In genomic region chr21:37237346-37237745, GRCh38 we compare ENCODE assay signal across 23 cellular contexts. TPM values are rescaled to one million over a fixed set of nuclear protein-coding genes. Genes with fewer than 3 reads are reported as not detected.
DNase-seq lines count a peak whose midpoint lies in the region; ATAC-seq and TF ChIP-seq lines count a peak whose summit lies in the region.
"Had no signal": no experiment of that assay in that cellular context is flagged by ENCODE, and none has a peak within 500 bp of the region (broad histone marks: within the 10 kb centered on the region; RNA-seq: fewer than 3 reads in every experiment).

No MANE protein-coding gene starts in this region.

- no peak overlapping the region for H3K4me3 Mint-ChIP-seq in activated naive CD4-positive, alpha-beta T cell treated with anti-CD3 and anti-CD28 coated beads, Interleukin-2, amount 10 ng/mL, durations not matched to agents 7 days and 5 days
- H3K4me3 Mint-ChIP-seq in T-cell (no peak overlapping the region), neural crest cell (no peak overlapping the region)
- H3K4me3 Mint-ChIP-seq in central memory CD8-positive, alpha-beta T cell, result no peak overlapping the region
- H3K4me3 Mint-ChIP-seq: dendritic cell treated with granulocyte-macrophage colony-stimulating factor and Interleukin-4, amounts not matched to agents 40 ng/mL and 50 ng/mL, for 4 days had no signal

- POLR2A ChIA-PET in T-cell (lab: Charles Lee), result no interaction called here

- intact Hi-C loops in dorsolateral prefrontal cortex (cut with DNase I), result no loop called here

- H3K4me1 Mint-ChIP-seq in activated naive CD4-positive, alpha-beta T cell treated with anti-CD3 and anti-CD28 coated beads, Interleukin-2, amount 10 ng/mL, durations not matched to agents 7 days and 5 days, result peaks cover 52% of the 10 kb centered on the region
- H3K4me1 Mint-ChIP-seq in T-cell (peaks cover 21 to 32% (median 32%) of the 10 kb centered on the region in 3 donors), neural crest cell (peaks cover 31% of the 10 kb centered on the region)
- peaks cover 19% of the 10 kb centered on the region for H3K4me1 Mint-ChIP-seq in central memory CD8-positive, alpha-beta T cell

- H3K27ac Mint-ChIP-seq in activated naive CD4-positive, alpha-beta T cell treated with anti-CD3 and anti-CD28 coated beads, Interleukin-2, amount 10 ng/mL, durations not matched to agents 7 days and 5 days, result peak overlapping the region; percentile 86
- peak overlapping the region; percentile 74 to 84 for H3K27ac Mint-ChIP-seq in T-cell
- peak overlapping the region; percentile 85 for H3K27ac Mint-ChIP-seq in central memory CD8-positive, alpha-beta T cell (ENCODE audit: low read depth)
- H3K27ac Mint-ChIP-seq in neural crest cell (ENCODE audit: unreplicated experiment), result peak overlapping the region; percentile 13
- H3K27ac Mint-ChIP-seq: dendritic cell treated with granulocyte-macrophage colony-stimulating factor and Interleukin-4, amounts not matched to agents 40 ng/mL and 50 ng/mL, for 4 days had no signal

- H3K4me3 ChIP-seq in dorsolateral prefrontal cortex, result no peak overlapping the region
- H3K4me3 ChIP-seq: hepatocyte, thoracic aorta had no signal

- H3K9me3 Mint-ChIP-seq in activated naive CD4-positive, alpha-beta T cell treated with anti-CD3 and anti-CD28 coated beads, Interleukin-2, amount 10 ng/mL, durations not matched to agents 7 days and 5 days, result no peaks in the 10 kb centered on the region
- H3K9me3 Mint-ChIP-seq in T-cell (no peaks in the 10 kb centered on the region), neural crest cell (no peaks in the 10 kb centered on the region)
- no peaks in the 10 kb centered on the region for H3K9me3 Mint-ChIP-seq in central memory CD8-positive, alpha-beta T cell
- H3K9me3 Mint-ChIP-seq: dendritic cell treated with granulocyte-macrophage colony-stimulating factor and Interleukin-4, amounts not matched to agents 40 ng/mL and 50 ng/mL, for 4 days had no signal

- peak overlapping the region in 16 of 59 donors; percentile 1 to 67 (median 18) for H3K27ac ChIP-seq in dorsolateral prefrontal cortex
- H3K27ac ChIP-seq: C4-2B, hepatocyte, thoracic aorta had no signal

- DNase-seq in activated naive CD4-positive, alpha-beta T cell treated with anti-CD3 and anti-CD28 coated beads, Interleukin-2, amount 10 ng/mL, durations not matched to agents 7 days and 5 days, result no peak
- DNase-seq in activated naive CD4-positive, alpha-beta T cell (lab: John Stamatoyannopoulos, UW), result no peak
- DNase-seq in T-cell (no peak), neural crest cell (ENCODE audit: low read depth, low spot score) (no peak), COLO829 (ENCODE audit: low spot score) (no peak), dorsolateral prefrontal cortex (no peak)
- DNase-seq in central memory CD8-positive, alpha-beta T cell (ENCODE audit: low spot score in 2 of 2), result no peak
- no peak for DNase-seq in stimulated activated naive CD4-positive, alpha-beta T cell treated with Interleukin-2 at 50 U/mL for 16 hours (lab: John Stamatoyannopoulos, UW)
- DNase-seq: activated CD4-positive, alpha-beta T cell treated with anti-CD3 and anti-CD28 coated beads, Interleukin-2, amount 50 U/mL, for 48 hours; amygdala; foreskin fibroblast; GF-D8; left ventricle myocardium superior; NCI-H1092 treated with DMSO at 0.1 percent for 48 hours; NCI-H2081 treated with DMSO at 0.1 percent for 48 hours; NCI-H446 treated with DMSO at 0.1 percent for 48 hours; NK-92 treated with Interleukin-12 subunit alpha and Interleukin-12 subunit beta, amount 100 ng/mL, for 24 hours; SIG-M5; stimulated activated CD4-positive, alpha-beta T cell treated with anti-CD3 and anti-CD28 coated beads, Interleukin-1b, Interleukin-23, amount 100 ng/mL, for 48 hours had no signal

- TF ChIP-seq CTCF in neural crest cell (conservative IDR thresholded peaks at IDR 0.05) (no peak), dorsolateral prefrontal cortex (IDR thresholded peaks at IDR 0.05 in 54 of 56, conservative IDR thresholded peaks at IDR 0.05 in 2 of 56; ENCODE audit: low read depth in 1 of 56, partially characterized antibody in 56 of 56) (no peak)

- no peak for ATAC-seq in T-cell (replicated peaks in 1 of 4)
- ATAC-seq in central memory CD8-positive, alpha-beta T cell (replicated peaks; ENCODE audit: extremely low read depth, poor library complexity, severe bottlenecking), result no peak
- ATAC-seq: left ventricle myocardium superior had no signal

- no peaks in the 10 kb centered on the region for H3K27me3 ChIP-seq in dorsolateral prefrontal cortex
- H3K27me3 ChIP-seq: hepatocyte had no signal

- CTCF ChIA-PET in activated naive CD4-positive, alpha-beta T cell treated with anti-CD3 and anti-CD28 coated beads, Interleukin-2, amount 10 ng/mL, durations not matched to agents 7 days and 5 days (lab: Charles Lee), result no interaction called here
- CTCF ChIA-PET in T-cell (lab: Charles Lee), result interaction anchor here in 1 of 2 donors (0.5 kb wide), 1 partner anchor 115 kb away, joined by 4 read pairs; no protein-coding TSS in a partner anchor

- H3K27me3 Mint-ChIP-seq in activated naive CD4-positive, alpha-beta T cell treated with anti-CD3 and anti-CD28 coated beads, Interleukin-2, amount 10 ng/mL, durations not matched to agents 7 days and 5 days, result no peaks in the 10 kb centered on the region
- H3K27me3 Mint-ChIP-seq in T-cell (no peaks in the 10 kb centered on the region), neural crest cell (ENCODE audit: low read depth) (no peaks in the 10 kb centered on the region)
- no peaks in the 10 kb centered on the region for H3K27me3 Mint-ChIP-seq in central memory CD8-positive, alpha-beta T cell
- H3K27me3 Mint-ChIP-seq: dendritic cell treated with granulocyte-macrophage colony-stimulating factor and Interleukin-4, amounts not matched to agents 40 ng/mL and 50 ng/mL, for 4 days had no signal

- H3K36me3 Mint-ChIP-seq in activated naive CD4-positive, alpha-beta T cell treated with anti-CD3 and anti-CD28 coated beads, Interleukin-2, amount 10 ng/mL, durations not matched to agents 7 days and 5 days, result peaks cover 52% of the 10 kb centered on the region
- H3K36me3 Mint-ChIP-seq in T-cell (peaks cover 41% of the 10 kb centered on the region), neural crest cell (ENCODE audit: low read depth) (peaks cover 7% of the 10 kb centered on the region)
- peaks cover 28% of the 10 kb centered on the region for H3K36me3 Mint-ChIP-seq in central memory CD8-positive, alpha-beta T cell (ENCODE audit: insufficient read depth)

RNA-seq across cellular contexts. Expression of gene VPS26C, which starts 29.8 kb away (rescaled TPM):
- total RNA-seq in T-cell, result 10 to 100 TPM; 47.8 to 62.7 (median 57.5) TPM
- 41.1 and 43.5 TPM in 2 replicates for total RNA-seq in neural crest cell
- 10 to 100 TPM; 32.9 to 58.9 (median 44.4) TPM for total RNA-seq in dorsolateral prefrontal cortex

Comparison
In these comparisons a context has a peak if more than half of its experiments do, and no peak if none do; other contexts are left out.
1. H3K27ac Mint-ChIP-seq: peak in every context shown above with its lines; median percentile 86 in activated naive CD4-positive, alpha-beta T cell treated with anti-CD3 and anti-CD28 coated beads, Interleukin-2, amount 10 ng/mL, durations not matched to agents 7 days and 5 days; 85 in central memory CD8-positive, alpha-beta T cell; 79 in T-cell; 13 in neural crest cell.